Comparison of ENCODE assay signal across 8 cellular contexts in genomic region chr10:3811331-3811870, GRCh38. TPM values are rescaled to one million over a fixed set of nuclear protein-coding genes. Genes with fewer than 3 reads are reported as not detected.
A peak's percentile ranks its signal among the peaks of the same experiment; 100 is the strongest.
DNase-seq lines count a peak whose midpoint lies in the region; ATAC-seq and TF ChIP-seq lines count a peak whose summit lies in the region.

No MANE protein-coding gene starts in this region.

- CTCF ChIA-PET in CD8-positive, alpha-beta T cell (lab: Charles Lee): interaction anchor here (0.6 to 1.7 kb wide), 9 partner anchors 8 to 290 kb away, joined by 3 to 4 read pairs (median 3); partner anchors contain the start of gene KLF6
- CTCF ChIA-PET in activated CD4-positive, alpha-beta memory T cell treated with anti-CD3 and anti-CD28 coated beads, Interleukin-2, amount 10 ng/mL, durations not matched to agents 7 days and 5 days (lab: Charles Lee): interaction anchor here (0.8 to 3.8 kb wide), 12 partner anchors 10 to 324 kb away, joined by 3 to 25 read pairs (median 4); partner anchors contain the start of gene KLF6

- H3K4me3 Mint-ChIP-seq in CD8-positive, alpha-beta T cell: peak overlapping the region; percentile 68
- H3K4me3 Mint-ChIP-seq in activated CD4-positive, alpha-beta memory T cell treated with anti-CD3 and anti-CD28 coated beads, Interleukin-2, amount 10 ng/mL, durations not matched to agents 7 days and 5 days: peak overlapping the region; percentile 68

- peaks cover 62% of the 10 kb centered on the region for H3K4me1 Mint-ChIP-seq in CD8-positive, alpha-beta T cell (ENCODE audit: low read depth)
- peaks cover 83% of the 10 kb centered on the region for H3K4me1 Mint-ChIP-seq in activated CD4-positive, alpha-beta memory T cell treated with anti-CD3 and anti-CD28 coated beads, Interleukin-2, amount 10 ng/mL, durations not matched to agents 7 days and 5 days

- no peak overlapping the region for H3K4me3 ChIP-seq in CD8-positive, alpha-beta T cell (ENCODE audit: low read depth, low read length)
- no peak overlapping the region for H3K4me3 ChIP-seq in fibroblast of pulmonary artery (replicated peaks; ENCODE audit: low read depth, low read length)

- intact Hi-C loops in CD8-positive, alpha-beta T cell (cut with DNase I, micrococcal nuclease): loop anchor here (1.0 to 5.0 kb wide), 2 partner anchors 18 to 34 kb away; no protein-coding TSS in a partner anchor

- no peaks in the 10 kb centered on the region for H3K36me3 Mint-ChIP-seq in CD8-positive, alpha-beta T cell
- H3K36me3 Mint-ChIP-seq in activated CD4-positive, alpha-beta memory T cell treated with anti-CD3 and anti-CD28 coated beads, Interleukin-2, amount 10 ng/mL, durations not matched to agents 7 days and 5 days (ENCODE audit: low read depth): no peaks in the 10 kb centered on the region

- peaks cover 55% of the 10 kb centered on the region for H3K4me1 ChIP-seq in CD8-positive, alpha-beta T cell (ENCODE audit: insufficient read depth, low read length)

- H3K27ac Mint-ChIP-seq in CD8-positive, alpha-beta T cell: peak overlapping the region; percentile 90
- H3K27ac Mint-ChIP-seq in activated CD4-positive, alpha-beta memory T cell treated with anti-CD3 and anti-CD28 coated beads, Interleukin-2, amount 10 ng/mL, durations not matched to agents 7 days and 5 days: no peak overlapping the region

- no peaks in the 10 kb centered on the region for H3K36me3 ChIP-seq in CD8-positive, alpha-beta T cell (ENCODE audit: insufficient read depth, low read length)

- POLR2A ChIA-PET in CD8-positive, alpha-beta T cell (lab: Charles Lee): interaction anchor here (1.6 to 9.9 kb wide), 4 partner anchors 8 to 28 kb away, joined by 4 to 229 read pairs (median 10); partner anchors contain the start of gene KLF6
- POLR2A ChIA-PET in activated CD4-positive, alpha-beta memory T cell treated with anti-CD3 and anti-CD28 coated beads, Interleukin-2, amount 10 ng/mL, durations not matched to agents 7 days and 5 days (lab: Charles Lee): interaction anchor here (0.9 to 15.5 kb wide), 27 partner anchors 8 to 638 kb away, joined by 3 to 1053 read pairs (median 16); partner anchors contain the start of gene KLF6

- H3K27me3 Mint-ChIP-seq in CD8-positive, alpha-beta T cell (ENCODE audit: low read depth): no peaks in the 10 kb centered on the region
- no peaks in the 10 kb centered on the region for H3K27me3 Mint-ChIP-seq in activated CD4-positive, alpha-beta memory T cell treated with anti-CD3 and anti-CD28 coated beads, Interleukin-2, amount 10 ng/mL, durations not matched to agents 7 days and 5 days

- peak in 2 of 7 experiments; percentile 27 to 35 for DNase-seq in CD8-positive, alpha-beta T cell
- DNase-seq in HK-2 (ENCODE audit: unreplicated experiment) (peak; percentile 70), fibroblast of pulmonary artery (ENCODE audit: low read depth) (peak; percentile 78), renal cortical epithelial cell (ENCODE audit: low read depth) (peak; percentile 98), iPS-NIHi7 (ENCODE audit: extremely low spot score) (no peak), NCI-H1105 (lab: John Stamatoyannopoulos, UW) (no peak)
- DNase-seq in activated CD4-positive, alpha-beta memory T cell treated with anti-CD3 and anti-CD28 coated beads, Interleukin-2, amount 10 ng/mL, durations not matched to agents 7 days and 5 days: peak; percentile 71

- TF ChIP-seq CTCF in CD8-positive, alpha-beta T cell (IDR thresholded peaks at IDR 0.05): no peak
- TF ChIP-seq CTCF in fibroblast of pulmonary artery (IDR thresholded peaks at IDR 0.05; ENCODE audit: low read length, missing control alignments): no peak

- no peaks in the 10 kb centered on the region for H3K9me3 Mint-ChIP-seq in CD8-positive, alpha-beta T cell
- no peaks in the 10 kb centered on the region for H3K9me3 Mint-ChIP-seq in activated CD4-positive, alpha-beta memory T cell treated with anti-CD3 and anti-CD28 coated beads, Interleukin-2, amount 10 ng/mL, durations not matched to agents 7 days and 5 days

- peak overlapping the region; percentile 75 for H3K27ac ChIP-seq in CD8-positive, alpha-beta T cell (ENCODE audit: low read depth, low read length)

- peak; percentile 34 for ATAC-seq in CD8-positive, alpha-beta T cell
- ATAC-seq in GM21360 (IDR thresholded peaks at IDR 0.05; ENCODE audit: unreplicated experiment): peak; percentile 81

- no peaks in the 10 kb centered on the region for H3K27me3 ChIP-seq in CD8-positive, alpha-beta T cell (ENCODE audit: insufficient read depth, low read length)

- H3K9me3 ChIP-seq in CD8-positive, alpha-beta T cell (ENCODE audit: low read length): no peaks in the 10 kb centered on the region

RNA-seq across cellular contexts. Expression of gene KLF6, which starts 26.4 kb away (rescaled TPM):
- total RNA-seq in CD8-positive, alpha-beta T cell: 100 to 1,000 TPM; 552 to 566 TPM
- 100 to 1,000 TPM; 220 to 228 TPM for total RNA-seq in activated CD4-positive, alpha-beta memory T cell treated with anti-CD3 and anti-CD28 coated beads, Interleukin-2, amount 10 ng/mL, durations not matched to agents 7 days and 5 days
- total RNA-seq in renal cortical epithelial cell: 112 and 126 TPM in 2 replicates

Comparison
In these comparisons a context has a peak if more than half of its experiments do, and no peak if none do; other contexts are left out.
1. DNase-seq: peak in HK-2 (single experiment), activated CD4-positive, alpha-beta memory T cell treated with anti-CD3 and anti-CD28 coated beads, Interleukin-2, amount 10 ng/mL, durations not matched to agents 7 days and 5 days (single experiment), fibroblast of pulmonary artery (single experiment) and renal cortical epithelial cell (single experiment); none in iPS-NIHi7 (single experiment) and NCI-H1105 (single experiment).